ENCODE assay signal across 22 cellular contexts in genomic region chr1:87853576-87854351, GRCh38.
DNase-seq lines count a peak whose midpoint lies in the region; ATAC-seq, FAIRE-seq and TF ChIP-seq lines count a peak whose summit lies in the region.
"Had no signal": no experiment of that assay in that cellular context is flagged by ENCODE, and none has a peak within 500 bp of the region (broad histone marks: within the 10 kb centered on the region; RNA-seq: fewer than 3 reads in every experiment).

No MANE protein-coding gene starts in this region.

- no peaks in the 10 kb centered on the region for H3K23me2 ChIP-seq in H1 (ENCODE audit: low read depth, low read length)

- no peak for TF ChIP-seq RAD21 in IMR-90 (IDR thresholded peaks at IDR 0.05; ENCODE audit: low read length)
- TF ChIP-seq RAD21 in H1 (IDR thresholded peaks at IDR 0.05 in 1 of 2, conservative IDR thresholded peaks at IDR 0.05 in 1 of 2; ENCODE audit: low read depth in 2 of 2, low read length in 2 of 2) = no peak

- no peak overlapping the region for H4K91ac ChIP-seq in IMR-90 (ENCODE audit: insufficient read depth, low read depth, low read length)
- no peak overlapping the region for H4K91ac ChIP-seq in H1 (replicated peaks; ENCODE audit: insufficient read length, low read length)
- no peak overlapping the region for H4K91ac ChIP-seq in mesenchymal stem cell (ENCODE audit: low read length)

- H3K4me3 ChIP-seq in IMR-90 (ENCODE audit: insufficient read depth, low read depth, low read length) (peak overlapping the region; percentile 14; the same call in 1 of the 2 replicates), H1 (ENCODE audit: extremely low read depth in 1 of 4, insufficient read depth in 2 of 4, low read depth in 3 of 4, low read length in 4 of 4) (no peak overlapping the region), mesenchymal stem cell (ENCODE audit: insufficient read depth in 1 of 2, low read depth in 1 of 2, low read length in 2 of 2) (peak overlapping the region in 1 of 2 experiments; percentile 55)
- H3K4me3 ChIP-seq: heart left ventricle, neural progenitor cell, stomach, upper lobe of left lung had no signal

- H2AFZ ChIP-seq in IMR-90 (replicated peaks; ENCODE audit: low read length, poor library complexity) = peak overlapping the region; percentile 75
- H2AFZ ChIP-seq in H1 (ENCODE audit: low read length) = 0 out of 2 replicates have a peak overlapping the region, but pooled peaks have one; percentile 57
- H2AFZ ChIP-seq in mesenchymal stem cell (ENCODE audit: low read depth, low read length) = no peak overlapping the region
- H2AFZ ChIP-seq: neural progenitor cell had no signal

- FAIRE-seq in H1 (lab: Jason Lieb, UNC) = no peak

- CTCF ChIA-PET in IMR-90 (lab: Yijun Ruan, JAX) (interaction anchor here (1.1 kb wide), 2 partner anchors 12 to 17 kb away, joined by 3 to 5 read pairs; no protein-coding TSS in a partner anchor), H1 (lab: Charles Lee; ENCODE audit: partially characterized antibody) (interaction anchor here (1.4 to 1.5 kb wide), 2 partner anchors 8 to 208 kb away, joined by 3 to 4 read pairs; no protein-coding TSS in a partner anchor)

- intact Hi-C loops in IMR-90 (cut with micrococcal nuclease) = no loop called here

- H3K9me1 ChIP-seq in IMR-90 (ENCODE audit: insufficient read depth, low read length) = no peaks in the 10 kb centered on the region; the same call in 1 of the 2 replicates

- H3K18ac ChIP-seq in IMR-90 (ENCODE audit: low read depth, low read length) (peak overlapping the region; percentile 20; the same call in 1 of the 2 replicates), H1 (ENCODE audit: extremely low read depth, low read length) (no peak overlapping the region), mesenchymal stem cell (ENCODE audit: low read depth in 1 of 2, low read length in 2 of 2) (no peak overlapping the region)

- H3K9me3 ChIP-seq in IMR-90 (ENCODE audit: control insufficient read depth, insufficient read depth, low read length) (no peaks in the 10 kb centered on the region), H1 (ENCODE audit: insufficient read depth in 2 of 2, low read depth in 1 of 2, low read length in 1 of 2) (peaks cover 5 to 7% of the 10 kb centered on the region in 2 experiments; a peak in 2 of 4 replicates), mesenchymal stem cell (ENCODE audit: control insufficient read depth, low read length) (no peaks in the 10 kb centered on the region)
- H3K9me3 ChIP-seq: BE2C, stomach, upper lobe of left lung had no signal

- H2AK5ac ChIP-seq in IMR-90 (ENCODE audit: low read depth, low read length) = no peak overlapping the region
- H2AK5ac ChIP-seq in H1 (ENCODE audit: low read depth, low read length) = no peak overlapping the region
- H2AK5ac ChIP-seq in mesenchymal stem cell (ENCODE audit: low read length, severe bottlenecking) = no peak overlapping the region

- H2AK9ac ChIP-seq in IMR-90 (replicated peaks; ENCODE audit: low read depth, low read length, poor library complexity) = no peak overlapping the region

- H3K79me1 ChIP-seq in IMR-90 (ENCODE audit: low read depth in 1 of 2, low read length in 2 of 2) (no peaks in the 10 kb centered on the region), H1 (ENCODE audit: low read depth, low read length) (no peaks in the 10 kb centered on the region), mesenchymal stem cell (replicated peaks; ENCODE audit: low read length, poor library complexity, severe bottlenecking) (no peaks in the 10 kb centered on the region)

- POLR2A ChIA-PET in IMR-90 (lab: Charles Lee; ENCODE audit: unreplicated experiment) (no interaction called here), H1 (lab: Charles Lee; ENCODE audit: partially characterized antibody) (no interaction called here)

- peak overlapping the region; percentile 54 for H3K4ac ChIP-seq in IMR-90 (ENCODE audit: low read depth, low read length)
- H3K4ac ChIP-seq in H1 (replicated peaks; ENCODE audit: insufficient read length, low read depth, low read length) = no peak overlapping the region
- H3K4ac ChIP-seq in mesenchymal stem cell (ENCODE audit: low read depth in 1 of 2, low read length in 2 of 2) = no peak overlapping the region

- H3K56ac ChIP-seq in IMR-90 (ENCODE audit: extremely low read depth, insufficient read depth, low read length) = no peak overlapping the region
- no peak overlapping the region for H3K56ac ChIP-seq in H1 (replicated peaks; ENCODE audit: insufficient read length, low read depth, low read length)

- H3K9ac ChIP-seq in IMR-90 (ENCODE audit: low read depth, low read length) (no peak overlapping the region), H1 (replicated peaks in 1 of 4; ENCODE audit: extremely low read depth in 1 of 4, low read depth in 3 of 4, low read length in 3 of 4) (no peak overlapping the region), mesenchymal stem cell (ENCODE audit: low read length) (peak overlapping the region; percentile 71)
- H3K9ac ChIP-seq: neural progenitor cell had no signal

- H3K36me3 ChIP-seq in IMR-90 (ENCODE audit: control insufficient read depth, insufficient read depth, low read length) (no peaks in the 10 kb centered on the region), H1 (ENCODE audit: control insufficient read depth in 2 of 4, insufficient read depth in 4 of 4, low read length in 3 of 4) (no peaks in the 10 kb centered on the region), mesenchymal stem cell (ENCODE audit: control insufficient read depth in 1 of 2, insufficient read depth in 2 of 2, low read depth in 1 of 2, low read length in 2 of 2) (no peaks in the 10 kb centered on the region)
- H3K36me3 ChIP-seq: BE2C, heart left ventricle, neural progenitor cell, stomach, upper lobe of left lung had no signal

- TF ChIP-seq CTCF in IMR-90 (conservative IDR thresholded peaks at IDR 0.05; ENCODE audit: low read depth, low read length) (no peak), H1 (IDR thresholded peaks at IDR 0.05; ENCODE audit: control extremely low read depth in 1 of 3, insufficient read depth in 1 of 3, low read depth in 1 of 3, low read length in 3 of 3) (no peak)

- TF ChIP-seq EP300 in H1 (IDR thresholded peaks at IDR 0.05; ENCODE audit: borderline replicate concordance in 1 of 2, low read depth in 2 of 2, low read length in 2 of 2) = no peak

- ATAC-seq in IMR-90 (ENCODE audit: low read depth) = peak; percentile 42
- ATAC-seq: activated CD8-positive, alpha-beta T cell treated with anti-CD3 and anti-CD28 coated beads for 36 hours; esophagus mucosa; heart left ventricle had no signal

- no peak for TF ChIP-seq POLR2A in IMR-90 (IDR thresholded peaks at IDR 0.05; ENCODE audit: low read depth, low read length)
- TF ChIP-seq POLR2A in H1 (IDR thresholded peaks at IDR 0.05; ENCODE audit: control extremely low read depth in 1 of 2, low read depth in 2 of 2, low read length in 2 of 2) = no peak

- no TSS peak for BruUV-seq in IMR-90 (replicated peaks; lab: Mats Ljungman, UMichigan)

- H2BK5ac ChIP-seq in IMR-90 (ENCODE audit: low read depth, low read length, poor library complexity, severe bottlenecking) = peak overlapping the region; percentile 46
- H2BK5ac ChIP-seq in H1 (ENCODE audit: low read depth, low read length) = no peak overlapping the region
- H2BK5ac ChIP-seq in mesenchymal stem cell (ENCODE audit: low read depth, low read length, poor library complexity, severe bottlenecking) = no peak overlapping the region

- H3K4me1 ChIP-seq in IMR-90 (ENCODE audit: control insufficient read depth, insufficient read depth, low read length) = peaks cover 2% of the 10 kb centered on the region
- no peaks in the 10 kb centered on the region for H3K4me1 ChIP-seq in H1 (replicated peaks in 1 of 4; ENCODE audit: control insufficient read depth in 3 of 4, insufficient read depth in 4 of 4, low read length in 3 of 4)
- no peaks in the 10 kb centered on the region for H3K4me1 ChIP-seq in mesenchymal stem cell (ENCODE audit: control insufficient read depth, insufficient read depth, low read depth, low read length)
- H3K4me1 ChIP-seq: BE2C, neural progenitor cell, upper lobe of left lung had no signal

- H2BK12ac ChIP-seq in H1 (ENCODE audit: low read depth, low read length) (no peak overlapping the region), mesenchymal stem cell (ENCODE audit: low read length in 2 of 2) (no peak overlapping the region)

- 100% methylated on average over 1 of the region's 5 CpGs; no CpG with 5 or more reads in 1 of the 2 experiments for WGBS in IMR-90 (ENCODE audit: extremely low coverage in 2 of 2, insufficient read length in 1 of 2), 2 experiments
- 81 to 100% methylated on average over 1 to 5 of the region's 5 CpGs for WGBS in H1 (ENCODE audit: extremely low coverage in 1 of 2, insufficient coverage in 1 of 2, insufficient read length in 1 of 2, insufficient replicate concordance in 2 of 2, low coverage in 1 of 2, low lambda C conversion rate in 2 of 2, missing lambda C conversion rate in 1 of 2), 2 experiments
- WGBS in mesenchymal stem cell = 78% methylated on average over 5 of the region's 5 CpGs

- DNase-seq in ELR (ENCODE audit: low read depth) (peak; percentile 14), IMR-90 (peak; percentile 54), H1 (ENCODE audit: low read depth in 1 of 2, low spot score in 2 of 2) (no peak), mesenchymal stem cell (peak; percentile 3), caudate nucleus (lab: John Stamatoyannopoulos, UW) (no peak), 8988T (no peak)
- no peak for DNase-seq in activated CD4-positive, alpha-beta T cell treated with anti-CD3 and anti-CD28 coated beads for 1 hour
- DNase-seq: activated CD8-positive, alpha-beta T cell treated with anti-CD3 and anti-CD28 coated beads for 36 hours; activated T-cell treated with anti-CD3 and anti-CD28 coated beads, Interleukin-2, amount 50 U/mL, for 1 hour; amygdala; BE2C; heart left ventricle; MV-4-11; NCI-H187; NCI-H226; stimulated activated CD4-positive, alpha-beta T cell treated with anti-CD3 and anti-CD28 coated beads, Interleukin-12 subunit alpha, Interleukin-12 subunit beta, amount 100 ng/mL, for 4 hours; stomach; T-helper 2 cell; upper lobe of left lung had no signal

- H3K4me2 ChIP-seq in IMR-90 (ENCODE audit: low read depth, low read length) (peak overlapping the region; percentile 74), H1 (ENCODE audit: insufficient read depth in 1 of 2, low read depth in 2 of 2, low read length in 2 of 2) (no peak overlapping the region), mesenchymal stem cell (ENCODE audit: low read length, poor library complexity, severe bottlenecking) (no peak overlapping the region)
- H3K4me2 ChIP-seq: neural progenitor cell had no signal

- H3K23ac ChIP-seq in IMR-90 (ENCODE audit: low read depth, low read length) = peak overlapping the region; percentile 45; the same call in 1 of the 2 replicates
- no peak overlapping the region for H3K23ac ChIP-seq in H1 (ENCODE audit: insufficient read length)
- no peak overlapping the region for H3K23ac ChIP-seq in mesenchymal stem cell (ENCODE audit: low read length in 2 of 2)

- peak overlapping the region; percentile 85 for H3K14ac ChIP-seq in IMR-90 (replicated peaks; ENCODE audit: low read depth, low read length)
- H3K14ac ChIP-seq in H1 (ENCODE audit: insufficient read length) = no peak overlapping the region
- H3K14ac ChIP-seq in mesenchymal stem cell (ENCODE audit: low read length in 2 of 2) = no peak overlapping the region

- 0 out of 3 replicates have a peak overlapping the region, but pooled peaks have one; percentile 25 for H2BK15ac ChIP-seq in IMR-90 (ENCODE audit: low read depth, low read length)
- no peak overlapping the region for H2BK15ac ChIP-seq in H1 (ENCODE audit: low read length)
- H2BK15ac ChIP-seq in mesenchymal stem cell (ENCODE audit: low read depth, poor library complexity, severe bottlenecking) = no peak overlapping the region

- dilution Hi-C loops in IMR-90 (cut with HindIII; ENCODE audit: low sequenced_read_pairs, unreplicated experiment) = no loop called here

- no peaks in the 10 kb centered on the region for H3K79me2 ChIP-seq in H1 (ENCODE audit: control insufficient read depth in 1 of 2, insufficient read depth in 2 of 2, low read length in 2 of 2)

- H2BK120ac ChIP-seq in IMR-90 (ENCODE audit: low read depth, low read length) = peak overlapping the region; percentile 83
- no peak overlapping the region for H2BK120ac ChIP-seq in H1 (replicated peaks; ENCODE audit: low read depth, low read length)
- H2BK120ac ChIP-seq in mesenchymal stem cell (ENCODE audit: low read depth, low read length) = no peak overlapping the region

- H4K5ac ChIP-seq in IMR-90 (ENCODE audit: low read depth, low read length) (peak overlapping the region; percentile 49), H1 (ENCODE audit: insufficient read length, low read depth, low read length) (no peak overlapping the region)

- H3K27ac ChIP-seq in IMR-90 (ENCODE audit: insufficient read depth, low read length) (no peak overlapping the region; the same call in 1 of the 2 replicates), H1 (ENCODE audit: low read depth, low read length) (no peak overlapping the region), mesenchymal stem cell (ENCODE audit: low read length, poor library complexity, severe bottlenecking) (no peak overlapping the region), caudate nucleus (ENCODE audit: low read depth, low read length) (no peak overlapping the region)
- H3K27ac ChIP-seq: heart left ventricle, HL-60, neural progenitor cell, upper lobe of left lung had no signal

- peak overlapping the region in 1 of 2 experiments; percentile 37; a peak in 2 of 4 replicates for H4K8ac ChIP-seq in IMR-90 (ENCODE audit: low read depth in 2 of 2, low read length in 2 of 2)
- no peak overlapping the region for H4K8ac ChIP-seq in H1 (ENCODE audit: extremely low read depth, insufficient read depth, low read length)
- no peak overlapping the region for H4K8ac ChIP-seq in mesenchymal stem cell (ENCODE audit: low read length)

- H4K20me1 ChIP-seq in IMR-90 (ENCODE audit: insufficient read depth, low read length) (no peaks in the 10 kb centered on the region), H1 (replicated peaks in 1 of 2; ENCODE audit: control insufficient read depth in 1 of 2, insufficient read depth in 2 of 2, low read length in 2 of 2) (no peaks in the 10 kb centered on the region)

- in situ Hi-C loops in IMR-90 (cut with MboI; ENCODE audit: low sequenced_read_pairs) = no loop called here

- H3K27me3 ChIP-seq in IMR-90 (ENCODE audit: control insufficient read depth, insufficient read depth, low read length) (no peaks in the 10 kb centered on the region), H1 (replicated peaks in 1 of 4; ENCODE audit: control insufficient read depth in 3 of 4, extremely low read depth in 1 of 4, insufficient read depth in 3 of 4, low read length in 3 of 4) (no peaks in the 10 kb centered on the region), mesenchymal stem cell (ENCODE audit: control insufficient read depth in 1 of 2, insufficient read depth in 1 of 2, low read length in 2 of 2) (no peaks in the 10 kb centered on the region)
- H3K27me3 ChIP-seq: BE2C, heart left ventricle, neural progenitor cell, stomach, upper lobe of left lung had no signal

- H2BK20ac ChIP-seq in IMR-90 (ENCODE audit: low read depth, low read length) = peak overlapping the region; percentile 42; the same call in 1 of the 2 replicates
- no peak overlapping the region for H2BK20ac ChIP-seq in H1 (ENCODE audit: low read length)

Comparison
In these comparisons a context has a peak if more than half of its experiments do, and no peak if none do; other contexts are left out.
1. DNase-seq: peak in ELR (single experiment), IMR-90 (single experiment) and mesenchymal stem cell (single experiment); none in H1 (0 of 2), caudate nucleus (0 of 61), 8988T (single experiment) and activated CD4-positive, alpha-beta T cell treated with anti-CD3 and anti-CD28 coated beads for 1 hour (single experiment).